Comparison of ENCODE assay signal across 9 cellular contexts in the genomic region with DNA sequence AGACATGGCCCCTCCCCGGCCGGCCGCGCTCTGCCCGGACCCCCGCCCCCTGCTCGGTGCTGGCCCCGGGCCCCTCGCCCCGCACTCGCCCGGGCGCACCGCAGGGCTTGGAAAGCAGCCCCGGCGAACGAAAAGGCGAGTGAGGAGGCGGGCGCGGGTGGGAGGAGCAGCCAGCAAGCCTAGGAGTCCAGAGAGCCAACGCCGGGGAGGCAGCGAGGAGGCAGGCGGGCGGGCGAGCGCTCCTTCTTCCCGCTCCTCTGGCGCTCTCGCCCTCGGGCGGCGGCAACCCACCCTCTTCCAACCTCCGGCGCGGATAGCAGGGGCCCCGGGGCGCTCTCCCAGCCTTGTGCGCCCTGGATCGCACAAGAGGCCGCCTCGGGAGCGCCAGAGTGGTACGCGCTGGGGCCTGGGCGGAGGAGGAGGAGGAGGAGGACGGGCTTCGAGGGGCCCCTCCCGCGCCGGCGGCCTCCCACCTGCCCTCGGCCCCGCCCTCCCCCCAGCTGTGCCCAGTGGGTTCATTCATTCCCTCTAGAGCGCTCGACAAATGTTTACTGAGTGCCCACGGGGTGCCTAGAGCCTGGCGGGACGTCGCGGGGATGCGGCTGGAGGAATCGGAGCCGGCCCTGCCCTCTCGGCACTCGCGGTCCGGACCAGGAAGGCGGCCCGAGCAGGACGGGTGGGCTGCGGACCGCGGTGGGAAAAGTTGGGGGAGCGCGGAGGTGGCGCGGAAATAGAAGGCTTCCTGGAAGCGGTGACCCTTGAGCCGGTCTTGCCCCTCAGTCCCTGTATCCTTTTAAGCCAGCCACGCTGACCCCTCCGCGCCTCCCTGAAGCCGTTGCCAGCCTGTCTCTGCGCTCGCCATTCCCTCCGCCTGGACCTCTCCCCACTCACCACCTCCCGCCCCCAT. TPM values are rescaled to one million over a fixed set of nuclear protein-coding genes. Genes with fewer than 3 reads are reported as not detected.
DNase-seq lines count a peak whose midpoint lies in the region; FAIRE-seq and TF ChIP-seq lines count a peak whose summit lies in the region.
"Had no signal": no experiment of that assay in that cellular context is flagged by ENCODE, and none has a peak within 500 bp of the region (broad histone marks: within the 10 kb centered on the region; RNA-seq: fewer than 3 reads in every experiment).

A gene (minus strand): TSS at position 391 of the 907 bp plus-strand sequence. CDS start 519 bp downstream, outside the sequence.

- peak within 1 kb of the TSS; percentile 16 for H3K4me3 ChIP-seq in astrocyte of the cerebellum (ENCODE audit: low read depth, low read length)
- H3K4me3 ChIP-seq in kidney (ENCODE audit: low read length in 2 of 2), result peak within 1 kb of the TSS in 1 of 2 donors; percentile 41
- H3K4me3 ChIP-seq in thyroid gland (replicated peaks in 1 of 3), result peak within 1 kb of the TSS; percentile 55 to 79 (median 58)

- intact Hi-C loops in kidney (cut with DNase I), result no loop called here
- intact Hi-C loops in thyroid gland (cut with DNase I), result no loop called here
- intact Hi-C loops in posterior vena cava (cut with DNase I), result no loop called here

- no peak for FAIRE-seq in kidney (lab: Jason Lieb, UNC)
- FAIRE-seq: islet of Langerhans had no signal

- no peak within 1 kb of the TSS for H3K9ac ChIP-seq in kidney (ENCODE audit: low read length in 2 of 2)

- H3K4me1 ChIP-seq in kidney (ENCODE audit: control insufficient read depth in 1 of 2, insufficient read depth in 1 of 2, low read depth in 1 of 2, low read length in 2 of 2) (no peaks in the 10 kb centered on the region), thyroid gland (peaks cover 25 to 28% of the 10 kb centered on the region in 2 donors)

- WGBS in thyroid gland, 2 donors, result 5 to 6% methylated on average over 16 to 39 of the region's 89 CpGs

- TF ChIP-seq CTCF in astrocyte of the cerebellum (IDR thresholded peaks at IDR 0.05; ENCODE audit: low read depth, low read length, missing control alignments) (no peak), kidney (IDR thresholded peaks at IDR 0.05; ENCODE audit: borderline replicate concordance, extremely low read depth, insufficient read depth) (no peak), thyroid gland (IDR thresholded peaks at IDR 0.05) (no peak)

- peak; percentile 24 for DNase-seq in NCI-H82 (lab: John Stamatoyannopoulos, UW)
- no peak for DNase-seq in NCI-H82 treated with DMSO at 0.1 percent for 48 hours (lab: John Stamatoyannopoulos, UW; ENCODE audit: unreplicated experiment)
- no peak for DNase-seq in astrocyte of the cerebellum (ENCODE audit: low read depth)
- DNase-seq in kidney, result peak; percentile 66
- DNase-seq in thyroid gland, result peak; percentile 87 to 88
- no peak for DNase-seq in stimulated activated CD4-positive, alpha-beta T cell treated with anti-CD3 and anti-CD28 coated beads, Interleukin-12 subunit alpha, Interleukin-12 subunit beta, amount 100 ng/mL, for 4 hours
- no peak for DNase-seq in NCI-H2171 (lab: John Stamatoyannopoulos, UW)
- no peak for DNase-seq in posterior vena cava (ENCODE audit: low spot score)

- H3K27me3 ChIP-seq in thyroid gland, result no peaks in the 10 kb centered on the region

- in situ Hi-C loops in astrocyte of the cerebellum (cut with HindIII; ENCODE audit: low sequenced_read_pairs), result no loop called here

- H3K9me3 ChIP-seq in kidney (ENCODE audit: control insufficient read depth in 1 of 2, low read length in 2 of 2) (no peaks in the 10 kb centered on the region), thyroid gland (no peaks in the 10 kb centered on the region)

- H3K36me3 ChIP-seq in kidney (ENCODE audit: control insufficient read depth in 1 of 2, insufficient read depth in 2 of 2, low read length in 2 of 2) (no peaks in the 10 kb centered on the region), thyroid gland (no peaks in the 10 kb centered on the region)

- H3K27ac ChIP-seq in kidney (ENCODE audit: low read depth in 2 of 2, low read length in 2 of 2), result no peak within 1 kb of the TSS
- peak within 1 kb of the TSS; percentile 89 to 95 (median 91) for H3K27ac ChIP-seq in thyroid gland

- TF ChIP-seq POLR2A in thyroid gland (IDR thresholded peaks at IDR 0.05), result peak; percentile 52 to 93

RNA-seq across cellular contexts. Expression of the gene that starts here (rescaled TPM):
- total RNA-seq in kidney, result 1.6 TPM
- 11.3 TPM for polyA plus RNA-seq in kidney (ENCODE audit: insufficient read depth, low read depth, low replicate concordance)
- 100 to 1,000 TPM in 1 of 4 donors, 10 to 100 TPM in 3; 34.0 to 113 (median 80.2) TPM for total RNA-seq in thyroid gland
- total RNA-seq in posterior vena cava, result under 1 TPM in 1 of 2 donors, not detected in 1; 0.65 TPM

Comparison
In these comparisons a context has a peak if more than half of its experiments do, and no peak if none do; other contexts are left out.
1. RNA of the gene that starts here (total RNA-seq): 34.0 to 113 TPM in thyroid gland; 1.6 TPM in kidney (single experiment) and 0.65 TPM in posterior vena cava; every median in the first group is over 10 times any median in the second.
2. DNase-seq: peak in NCI-H82 (single experiment), kidney (single experiment) and thyroid gland (2 of 2); none in NCI-H82 treated with DMSO at 0.1 percent for 48 hours (single experiment), astrocyte of the cerebellum (single experiment), stimulated activated CD4-positive, alpha-beta T cell treated with anti-CD3 and anti-CD28 coated beads, Interleukin-12 subunit alpha, Interleukin-12 subunit beta, amount 100 ng/mL, for 4 hours (single experiment), NCI-H2171 (single experiment) and posterior vena cava (single experiment).
3. H3K27ac ChIP-seq: peak in thyroid gland (3 of 3); none in kidney (0 of 2).